In the genomic region with DNA sequence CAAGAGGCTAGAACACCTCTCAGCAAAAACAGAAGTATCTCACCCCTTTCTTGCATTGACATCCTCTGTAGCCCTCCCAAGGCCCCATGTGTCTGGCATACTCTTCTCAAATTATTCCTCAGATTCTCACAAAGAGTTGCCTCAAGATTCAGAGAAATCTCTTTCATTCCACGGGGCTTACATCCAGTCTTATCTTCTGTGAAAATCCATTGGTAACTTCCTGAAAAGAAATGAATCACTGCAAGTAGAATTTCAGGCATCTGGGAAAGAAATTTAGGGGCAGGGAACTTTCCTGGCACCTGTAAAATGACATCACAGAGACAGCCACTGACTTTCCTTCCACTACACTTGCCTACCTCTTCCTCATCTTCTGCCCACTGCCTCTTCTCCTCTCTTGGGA, we compare ENCODE assay signal across 21 cellular contexts.
"Had no signal": no experiment of that assay in that cellular context is flagged by ENCODE, and none has a peak within 500 bp of the region (broad histone marks: within the 10 kb centered on the region; RNA-seq: fewer than 3 reads in every experiment).

No MANE protein-coding gene starts in this region.

- DNase-seq: activated CD4-positive, alpha-beta memory T cell treated with anti-CD3 and anti-CD28 coated beads for 36 hours; activated CD4-positive, alpha-beta T cell treated with anti-CD3 and anti-CD28 coated beads, Interleukin-2, amount 10 ng/mL, durations not matched to agents 7 days and 5 days; activated CD4-positive, CD25-positive, alpha-beta regulatory T cell; activated CD8-positive, alpha-beta memory T cell treated with anti-CD3 and anti-CD28 coated beads for 24 hours; activated effector memory CD4-positive, alpha-beta T cell treated with anti-CD3 and anti-CD28 coated beads, Interleukin-2, amount 50 U/mL, for 16 hours; activated naive CD4-positive, alpha-beta T cell treated with Interleukin-2 at 50 U/mL for 16 hours; activated naive CD8-positive, alpha-beta T cell treated with anti-CD3 and anti-CD28 coated beads, Interleukin-2, amount 50 U/mL, for 24 hours; activated T-cell treated with anti-CD3 and anti-CD28 coated beads, Interleukin-2, amount 50 U/mL, for 4 hours; amniotic stem cell; NCI-H1105 treated with DMSO at 0.1 percent for 48 hours; NCI-H146; NCI-H187 treated with DMSO at 0.1 percent for 48 hours; NCI-H2081 treated with DMSO at 0.1 percent for 48 hours; NCI-H446 treated with DMSO at 0.1 percent for 48 hours; NCI-H526; NCI-H774; SIG-M5; T-cell; T-helper 2 cell; T1000 had no signal

- ATAC-seq: activated naive CD4-positive, alpha-beta T cell treated with anti-CD3 and anti-CD28 coated beads, Interleukin-2, amount 50 U/mL, for 72 hours; activated naive CD8-positive, alpha-beta T cell treated with anti-CD3 and anti-CD28 coated beads, Interleukin-2, amount 50 U/mL, for 24 hours; activated T-cell treated with anti-CD3 and anti-CD28 coated beads, Interleukin-2, amount 50 U/mL, for 4 hours; T-cell had no signal
